28 cellular contexts compared by ENCODE assay signal in the genomic region with DNA sequence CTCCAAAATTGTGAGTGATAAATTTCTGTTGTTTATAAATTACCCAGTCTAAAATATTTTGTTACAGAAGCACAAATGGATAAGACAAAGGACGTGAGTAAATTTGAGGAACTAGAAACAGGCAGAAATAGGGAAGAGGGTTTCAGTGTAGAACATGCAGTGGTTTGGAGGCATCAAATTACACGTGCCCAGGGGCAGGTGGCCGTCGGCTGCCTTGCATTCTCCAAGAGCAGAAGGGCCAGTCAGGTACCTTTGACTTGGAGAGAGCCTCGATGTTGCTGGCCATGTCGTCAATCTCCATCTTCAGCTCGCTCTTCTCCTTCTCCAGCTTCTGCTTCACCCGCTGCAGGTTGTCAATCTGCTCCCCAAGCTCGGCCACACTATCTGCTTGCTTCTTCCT. TPM values are rescaled to one million over a fixed set of nuclear protein-coding genes. Genes with fewer than 3 reads are reported as not detected.
"Had no signal": no experiment of that assay in that cellular context is flagged by ENCODE, and none has a peak within 500 bp of the region (broad histone marks: within the 10 kb centered on the region; RNA-seq: fewer than 3 reads in every experiment).

No MANE protein-coding gene starts in this region.

- H3K27ac ChIP-seq: brain microvascular endothelial cell, coronary artery, gastroesophageal sphincter, heart right ventricle, prostate gland, right atrium auricular region, stomach, upper lobe of left lung, VCaP had no signal

- ATAC-seq: gastroesophageal sphincter, heart right ventricle, left ventricle myocardium superior, mucosa of descending colon had no signal

- H3K27me3 ChIP-seq: brain microvascular endothelial cell, gastroesophageal sphincter, right atrium auricular region, stomach, upper lobe of left lung had no signal

- H3K4me1 ChIP-seq: prostate gland, right atrium auricular region had no signal

- DNase-seq: activated CD4-positive, alpha-beta T cell treated with anti-CD3 and anti-CD28 coated beads, Interleukin-2, amount 50 U/mL, for 1 hour; activated CD4-positive, CD25-positive, alpha-beta regulatory T cell treated with anti-CD3 and anti-CD28 coated beads, Interleukin-2, amount 50 U/mL, for 72 hours; activated CD8-positive, alpha-beta memory T cell treated with anti-CD3 and anti-CD28 coated beads for 24 hours; activated CD8-positive, alpha-beta memory T cell treated with anti-CD3 and anti-CD28 coated beads, Interleukin-2, amount 50 U/mL, for 48 hours; activated effector memory CD4-positive, alpha-beta T cell treated with Interleukin-2 at 50 U/mL for 16 hours; activated naive CD4-positive, alpha-beta T cell treated with anti-CD3 and anti-CD28 coated beads, Interleukin-2, amount 50 U/mL, for 16 hours; activated T-cell treated with anti-CD3 and anti-CD28 coated beads, Interleukin-2, amount 50 U/mL, for 48 hours; aorta; brain microvascular endothelial cell; heart right ventricle; immature natural killer cell; kidney glomerular epithelial cell; left ventricle myocardium superior; mucosa of descending colon; naive B cell; stimulated activated CD4-positive, alpha-beta T cell treated with anti-CD3 and anti-CD28 coated beads, Interleukin-15, amount 100 ng/mL, for 24 hours; stimulated activated CD4-positive, alpha-beta T cell treated with anti-CD3 and anti-CD28 coated beads, Interleukin-4, amount 100 ng/mL, for 1 hour; stomach; T-helper 9 cell; upper lobe of left lung had no signal

- H3K4me3 ChIP-seq: coronary artery, gastroesophageal sphincter, heart right ventricle, mucosa of descending colon, prostate gland, right atrium auricular region, stomach, upper lobe of left lung had no signal

- H3K36me3 ChIP-seq: brain microvascular endothelial cell, gastroesophageal sphincter, heart right ventricle, prostate gland, right atrium auricular region, stomach, upper lobe of left lung had no signal

- H3K9me3 ChIP-seq: gastroesophageal sphincter, heart right ventricle, mucosa of descending colon, prostate gland, right atrium auricular region, stomach, upper lobe of left lung had no signal

RNA-seq across cellular contexts. Expression of a gene that starts 54.3 kb away (rescaled TPM):
- total RNA-seq: aorta, gastroesophageal sphincter, heart right ventricle, left ventricle myocardium superior, neural crest cell, omental fat pad, right atrium auricular region, temporal lobe had no signal
- polyA plus RNA-seq: aorta, heart right ventricle, immature natural killer cell had no signal
